13 cellular contexts compared by ENCODE assay signal in genomic region chr12:53413485-53414215, GRCh38. TPM values are rescaled to one million over a fixed set of nuclear protein-coding genes. Genes with fewer than 3 reads are reported as not detected.
DNase-seq lines count a peak whose midpoint lies in the region; ATAC-seq and TF ChIP-seq lines count a peak whose summit lies in the region.
"Had no signal": no experiment of that assay in that cellular context is flagged by ENCODE, and none has a peak within 500 bp of the region (broad histone marks: within the 10 kb centered on the region; RNA-seq: fewer than 3 reads in every experiment).

No MANE protein-coding gene starts in this region.

- no peak for ATAC-seq in CD8-positive, alpha-beta T cell
- ATAC-seq in HG03378 (IDR thresholded peaks at IDR 0.05; ENCODE audit: unreplicated experiment): no peak

- no peaks in the 10 kb centered on the region for H3K4me1 ChIP-seq in CD8-positive, alpha-beta T cell (ENCODE audit: insufficient read depth, low read length)

- peaks cover 19% of the 10 kb centered on the region for H3K36me3 ChIP-seq in CD8-positive, alpha-beta T cell (ENCODE audit: insufficient read depth, low read length)

- H3K27me3 Mint-ChIP-seq in CD8-positive, alpha-beta T cell (ENCODE audit: low read depth): no peaks in the 10 kb centered on the region
- H3K27me3 Mint-ChIP-seq in chondrocyte (ENCODE audit: low read depth): no peaks in the 10 kb centered on the region
- H3K27me3 Mint-ChIP-seq in nephron progenitor cell (ENCODE audit: low read depth, poor library complexity): no peaks in the 10 kb centered on the region

- DNase-seq in CD8-positive, alpha-beta T cell: no peak
- DNase-seq in NCI-H2227 (lab: John Stamatoyannopoulos, UW; ENCODE audit: unreplicated experiment): peak; percentile 22
- DNase-seq in chondrocyte (ENCODE audit: low spot score): no peak
- no peak for DNase-seq in nephron progenitor cell
- no peak for DNase-seq in dedifferentiated amniotic fluid mesenchymal stem cell (ENCODE audit: extremely low spot score)
- no peak for DNase-seq in DMS79 treated with DMSO at 0.1 percent for 48 hours (lab: John Stamatoyannopoulos, UW)
- DNase-seq: activated CD8-positive, alpha-beta memory T cell treated with anti-CD3 and anti-CD28 coated beads for 24 hours; stomach had no signal

- CTCF ChIA-PET in CD8-positive, alpha-beta T cell (lab: Charles Lee): interaction anchor here (1.6 to 3.3 kb wide), 4 partner anchors 61 to 95 kb away, joined by 4 to 24 read pairs (median 6); partner anchors contain the start of gene AAAS

- no peaks in the 10 kb centered on the region for H3K27me3 ChIP-seq in CD8-positive, alpha-beta T cell (ENCODE audit: insufficient read depth, low read length)
- H3K27me3 ChIP-seq: stomach had no signal

- H3K27ac Mint-ChIP-seq in CD8-positive, alpha-beta T cell: peak overlapping the region; percentile 80
- H3K27ac Mint-ChIP-seq in chondrocyte (ENCODE audit: unreplicated experiment) (peak overlapping the region; percentile 32), nephron progenitor cell (peak overlapping the region; percentile 13)
- H3K27ac Mint-ChIP-seq: dendritic cell treated with granulocyte-macrophage colony-stimulating factor and Interleukin-4, amounts not matched to agents 40 ng/mL and 50 ng/mL, for 4 days had no signal

- no peak overlapping the region for H3K4me3 ChIP-seq in CD8-positive, alpha-beta T cell (ENCODE audit: low read depth, low read length)
- H3K4me3 ChIP-seq: stomach had no signal

- H3K27ac ChIP-seq in CD8-positive, alpha-beta T cell (ENCODE audit: low read depth, low read length): no peak overlapping the region

- no peaks in the 10 kb centered on the region for H3K9me3 ChIP-seq in CD8-positive, alpha-beta T cell (ENCODE audit: low read length)
- H3K9me3 ChIP-seq: stomach had no signal

- H3K4me1 Mint-ChIP-seq in CD8-positive, alpha-beta T cell (ENCODE audit: low read depth): peaks cover 26% of the 10 kb centered on the region
- peaks cover 44% of the 10 kb centered on the region for H3K4me1 Mint-ChIP-seq in chondrocyte (ENCODE audit: low read depth)
- peaks cover 27% of the 10 kb centered on the region for H3K4me1 Mint-ChIP-seq in nephron progenitor cell

- no peaks in the 10 kb centered on the region for H3K9me3 Mint-ChIP-seq in CD8-positive, alpha-beta T cell
- H3K9me3 Mint-ChIP-seq in chondrocyte (ENCODE audit: low read depth): no peaks in the 10 kb centered on the region
- no peaks in the 10 kb centered on the region for H3K9me3 Mint-ChIP-seq in nephron progenitor cell
- H3K9me3 Mint-ChIP-seq: CD14-positive monocyte; dendritic cell treated with granulocyte-macrophage colony-stimulating factor and Interleukin-4, amounts not matched to agents 40 ng/mL and 50 ng/mL, for 4 days had no signal

- TF ChIP-seq CTCF in CD8-positive, alpha-beta T cell (IDR thresholded peaks at IDR 0.05): no peak
- no peak for TF ChIP-seq CTCF in chondrocyte (IDR thresholded peaks at IDR 0.05)
- TF ChIP-seq CTCF in nephron progenitor cell (IDR thresholded peaks at IDR 0.05): no peak

- H3K4me3 Mint-ChIP-seq in CD8-positive, alpha-beta T cell: no peak overlapping the region
- H3K4me3 Mint-ChIP-seq in chondrocyte (ENCODE audit: unreplicated experiment): no peak overlapping the region
- no peak overlapping the region for H3K4me3 Mint-ChIP-seq in nephron progenitor cell
- H3K4me3 Mint-ChIP-seq: CD14-positive monocyte; dendritic cell treated with granulocyte-macrophage colony-stimulating factor and Interleukin-4, amounts not matched to agents 40 ng/mL and 50 ng/mL, for 4 days had no signal

- H3K36me3 Mint-ChIP-seq in CD8-positive, alpha-beta T cell: peaks cover 48% of the 10 kb centered on the region
- peaks cover 21% of the 10 kb centered on the region for H3K36me3 Mint-ChIP-seq in chondrocyte (ENCODE audit: low read depth)
- peaks cover 45% of the 10 kb centered on the region for H3K36me3 Mint-ChIP-seq in nephron progenitor cell (ENCODE audit: low read depth)

- intact Hi-C loops in CD8-positive, alpha-beta T cell (cut with DNase I, micrococcal nuclease): no loop called here

- POLR2A ChIA-PET in CD8-positive, alpha-beta T cell (lab: Charles Lee): interaction anchor here (0.8 kb wide), 1 partner anchor 34 kb away, joined by 3 read pairs; the partner anchor contains the start of gene SP1

RNA-seq across cellular contexts. Expression of gene AMHR2, which starts 10.0 kb away (rescaled TPM):
- total RNA-seq in CD8-positive, alpha-beta T cell: not detected
- not detected in 3 replicates for total RNA-seq in chondrocyte
- total RNA-seq: RPMI7951, sciatic nerve, stomach had no signal

RNA-seq across cellular contexts. Expression of gene PRR13, which starts 27.9 kb away (rescaled TPM):
- total RNA-seq in CD8-positive, alpha-beta T cell: 100 to 1,000 TPM; 131 to 155 TPM
- total RNA-seq in chondrocyte: 96.2 to 110 TPM (median 102 TPM) in 3 replicates

RNA-seq across cellular contexts. Expression of gene SP1, which starts 33.7 kb away (rescaled TPM):
- 10 to 100 TPM; 33.5 to 33.8 TPM for total RNA-seq in CD8-positive, alpha-beta T cell
- total RNA-seq in chondrocyte: 57.1 to 59.7 TPM (median 59.0 TPM) in 3 replicates

RNA-seq across cellular contexts. Expression of gene PCBP2, which starts 38.3 kb away (rescaled TPM):
- total RNA-seq in CD8-positive, alpha-beta T cell: 1,000 to 10,000 TPM; 1,250 to 1,255 TPM
- total RNA-seq in chondrocyte: 601 to 638 TPM (median 611 TPM) in 3 replicates

Comparison
In these comparisons a context has a peak if more than half of its experiments do, and no peak if none do; other contexts are left out.
1. H3K27ac Mint-ChIP-seq: peak in every context shown above with its lines; median percentile 80 in CD8-positive, alpha-beta T cell; 32 in chondrocyte; 13 in nephron progenitor cell.